ENCODE assay signal across 8 cellular contexts in genomic region chr3:18424862-18425640, GRCh38. TPM values are rescaled to one million over a fixed set of nuclear protein-coding genes. Genes with fewer than 3 reads are reported as not detected.
DNase-seq lines count a peak whose midpoint lies in the region; ATAC-seq, FAIRE-seq and TF ChIP-seq lines count a peak whose summit lies in the region.

Gene SATB1 (minus strand): TSS chr3:18425339. CDS start chr3:18420967, 4,372 bp downstream.

- FAIRE-seq in small intestine (lab: Jason Lieb, UNC) (no peak), H54 (lab: Jason Lieb, UNC) (no peak)

- H3K9me3 Mint-ChIP-seq in immature natural killer cell = no peaks in the 10 kb centered on the region

- ATAC-seq in HCT116 = peak; percentile 76

- H3K36me3 ChIP-seq in HCT116 (ENCODE audit: control insufficient read depth in 1 of 2, insufficient read depth in 2 of 2, low read length in 2 of 2) (no peaks in the 10 kb centered on the region), WERI-Rb-1 (no peaks in the 10 kb centered on the region), small intestine (ENCODE audit: control insufficient read depth in 2 of 2, insufficient read depth in 2 of 2, low read length in 2 of 2) (peaks cover 3 to 5% of the 10 kb centered on the region in 2 donors)

- CTCF ChIA-PET in HCT116 (lab: Charles Lee) = no interaction called here

- WGBS in small intestine, 3 donors = 0 to 1% (median 1%) methylated on average over 57 to 82 of the region's 82 CpGs

- H3K27ac Mint-ChIP-seq in immature natural killer cell = peak within 1 kb of the TSS; percentile 86 to 98 (median 96)

- H3K4me3 ChIP-seq in HCT116 (replicated peaks in 1 of 2; ENCODE audit: low read depth in 1 of 2, low read length in 2 of 2) (peak within 1 kb of the TSS; percentile 53 to 68), NB4 (ENCODE audit: low read depth, low read length) (peak within 1 kb of the TSS; percentile 72), WERI-Rb-1 (ENCODE audit: low read depth, low read length) (peak within 1 kb of the TSS; percentile 85), small intestine (ENCODE audit: low read depth in 1 of 2, low read length in 2 of 2) (peak within 1 kb of the TSS; percentile 95 to 97)

- H3K79me2 ChIP-seq in HCT116 (ENCODE audit: insufficient read depth, low read length) = no peaks in the 10 kb centered on the region

- H3K4me2 ChIP-seq in HCT116 (ENCODE audit: low read length) = peak within 1 kb of the TSS; percentile 95

- H2AFZ ChIP-seq in HCT116 (ENCODE audit: low read depth, low read length, poor library complexity, severe bottlenecking) = peak within 1 kb of the TSS; percentile 55

- H3K4me1 ChIP-seq in HCT116 (ENCODE audit: control insufficient read depth in 1 of 2, insufficient read depth in 2 of 2, low read length in 2 of 2) = peaks cover 0 to 19% of the 10 kb centered on the region in 2 experiments; a peak in 2 of 4 replicates
- peaks cover 0 to 3% of the 10 kb centered on the region in 2 donors for H3K4me1 ChIP-seq in small intestine (ENCODE audit: control insufficient read depth in 2 of 2, insufficient read depth in 1 of 2, low read depth in 1 of 2, low read length in 1 of 2)

- H3K27ac ChIP-seq in HCT116 (ENCODE audit: low read depth, low read length) = no peak within 1 kb of the TSS; the same call in 1 of the 2 replicates
- H3K27ac ChIP-seq in WERI-Rb-1 = peak within 1 kb of the TSS; percentile 52; the same call in 1 of the 2 replicates
- H3K27ac ChIP-seq in caudate nucleus (ENCODE audit: low read depth, low read length) = peak within 1 kb of the TSS; percentile 79
- H3K27ac ChIP-seq in small intestine (ENCODE audit: low read depth in 1 of 2, low read length in 1 of 2) = peak within 1 kb of the TSS; percentile 91

- RAD21 ChIA-PET in HCT116 (lab: Charles Lee; ENCODE audit: low non-redundant PET in 1 of 2, low total read pairs in 2 of 2, uncharacterized antibody in 2 of 2, unreplicated experiment in 2 of 2) = no interaction called here

- no peak for TF ChIP-seq POLR2A in HCT116 (IDR thresholded peaks at IDR 0.05; ENCODE audit: borderline replicate concordance, extremely low read depth, insufficient read depth, insufficient read length)
- no peak for TF ChIP-seq POLR2A in NB4 (IDR thresholded peaks at IDR 0.05; ENCODE audit: extremely low read depth, insufficient read length)
- TF ChIP-seq POLR2A in H54 (IDR thresholded peaks at IDR 0.05; ENCODE audit: low read depth, low read length) = no peak

- DNase-seq in GM03348 (ENCODE audit: low spot score) = peak; percentile 82
- DNase-seq in HCT116 (ENCODE audit: low read depth, low spot score) = no peak
- DNase-seq in NB4 (ENCODE audit: low read depth) = peak; percentile 81
- DNase-seq in WERI-Rb-1 = peak; percentile 78
- DNase-seq in caudate nucleus (lab: John Stamatoyannopoulos, UW) = peak in 55 of 61 donors; percentile 29 to 87 (median 71)
- DNase-seq in immature natural killer cell = peak; percentile 75 to 84 (median 78)
- DNase-seq in small intestine = peak; percentile 70
- DNase-seq in H54 (ENCODE audit: insufficient read length, low spot score) = no peak

- no TSS peak for BruUV-seq in HCT116 (replicated peaks; lab: Mats Ljungman, UMichigan)

- intact Hi-C loops in HCT116 (cut with micrococcal nuclease) = no loop called here

- TF ChIP-seq RAD21 in HCT116 (IDR thresholded peaks at IDR 0.05; ENCODE audit: low read depth) = no peak

- peak within 1 kb of the TSS; percentile 26 for H3K9ac ChIP-seq in HCT116 (ENCODE audit: low read length)

- POLR2A ChIA-PET in HCT116 (lab: Charles Lee) = interaction anchor here (0.7 kb wide), 1 partner anchor 734 kb away, joined by 4 read pairs; no protein-coding TSS in a partner anchor

- peaks cover 64 to 80% of the 10 kb centered on the region in 2 donors for H3K4me1 Mint-ChIP-seq in immature natural killer cell

- H3K4me3 Mint-ChIP-seq in immature natural killer cell = peak within 1 kb of the TSS; percentile 93 to 98 (median 94)

- no peaks in the 10 kb centered on the region for H3K9me2 ChIP-seq in HCT116 (ENCODE audit: insufficient read depth)

- H3K9me3 ChIP-seq in HCT116 (ENCODE audit: control insufficient read depth in 1 of 2, insufficient read depth in 1 of 2, low read depth in 1 of 2, low read length in 2 of 2) (no peaks in the 10 kb centered on the region), WERI-Rb-1 (ENCODE audit: severe bottlenecking) (no peaks in the 10 kb centered on the region), small intestine (ENCODE audit: control insufficient read depth, low read depth) (no peaks in the 10 kb centered on the region)

- peaks cover 0 to 3% (median 2%) of the 10 kb centered on the region in 3 donors for H3K36me3 Mint-ChIP-seq in immature natural killer cell

- no peaks in the 10 kb centered on the region for H4K20me1 ChIP-seq in HCT116 (ENCODE audit: insufficient read depth)

- TF ChIP-seq CTCF in HCT116 (IDR thresholded peaks at IDR 0.05 in 2 of 3, conservative IDR thresholded peaks at IDR 0.05 in 1 of 3; ENCODE audit: borderline replicate concordance in 1 of 3, insufficient read depth in 1 of 3, low read depth in 2 of 3, low read length in 2 of 3) (no peak), NB4 (IDR thresholded peaks at IDR 0.05; ENCODE audit: low read depth, low read length) (no peak), WERI-Rb-1 (IDR thresholded peaks at IDR 0.05; ENCODE audit: low read depth, low read length) (no peak)

- H3K27me3 Mint-ChIP-seq in immature natural killer cell (ENCODE audit: low read depth in 3 of 3) = peaks cover 9 to 18% (median 12%) of the 10 kb centered on the region in 3 donors

- H3K27me3 ChIP-seq in HCT116 (ENCODE audit: insufficient read depth, low read length) (peaks cover 33% of the 10 kb centered on the region), WERI-Rb-1 (ENCODE audit: insufficient read depth, low read depth, severe bottlenecking) (no peaks in the 10 kb centered on the region), small intestine (ENCODE audit: control insufficient read depth in 2 of 2, insufficient read depth in 2 of 2, low read length in 2 of 2) (no peaks in the 10 kb centered on the region)

TF ChIP-seq in HCT116, 20 proteins besides CTCF, POLR2A, EP300 and RAD21:
- no peak for TF ChIP-seq REST (IDR thresholded peaks at IDR 0.05; ENCODE audit: low read depth)
- TF ChIP-seq EGR1 (IDR thresholded peaks at IDR 0.05; ENCODE audit: low read depth) = peak; percentile 33; the same call in 1 of the 2 replicates
- peak; percentile 39 for TF ChIP-seq SP1 (IDR thresholded peaks at IDR 0.05; ENCODE audit: low read depth)
- TF ChIP-seq SRF (IDR thresholded peaks at IDR 0.05; ENCODE audit: low read depth) = no peak
- TF ChIP-seq CEBPB (IDR thresholded peaks at IDR 0.05; ENCODE audit: low read depth) = no peak
- TF ChIP-seq TCF7L2 (IDR thresholded peaks at IDR 0.05; ENCODE audit: borderline replicate concordance, extremely low read depth, insufficient read depth, insufficient read length) = peak; percentile 37

RNA-seq across cellular contexts. Expression of gene SATB1, which starts in this region (rescaled TPM):
- 2.7 TPM for total RNA-seq in HCT116 (2021; ENCODE audit: unreplicated experiment)
- 2.4 and 4.0 TPM in 2 replicates for polyA plus RNA-seq in HCT116 (2012)
- polyA plus RNA-seq in immature natural killer cell (10 to 100 TPM; 42.7 to 100.0 (median 76.0) TPM), small intestine (10 to 100 TPM in 1 of 3 donors, 1 to 10 TPM in 2; 8.1 to 10.7 (median 9.5) TPM)

Comparison
In these comparisons a context has a peak if more than half of its experiments do, and no peak if none do; other contexts are left out.
1. DNase-seq: peak in GM03348 (single experiment), NB4 (single experiment), WERI-Rb-1 (single experiment), caudate nucleus (55 of 61), immature natural killer cell (3 of 3) and small intestine (single experiment); none in HCT116 (single experiment) and H54 (single experiment).
2. Peak in every context shown above with its lines, with median percentiles within 50 percentile points of each other: H3K4me3 ChIP-seq.